ENCODE assay signal across 7 cellular contexts in genomic region chr7:106247827-106248201, GRCh38.
"Had no signal": no experiment of that assay in that cellular context is flagged by ENCODE, and none has a peak within 500 bp of the region (broad histone marks: within the 10 kb centered on the region; RNA-seq: fewer than 3 reads in every experiment).

No MANE protein-coding gene starts in this region.

- H3K4me1 Mint-ChIP-seq: nephron had no signal

- H3K4me3 Mint-ChIP-seq: nephron had no signal

- DNase-seq: activated CD4-positive, alpha-beta T cell treated with anti-CD3 and anti-CD28 coated beads, Interleukin-2, amount 50 U/mL, for 4 hours; dermis blood vessel endothelial cell; glutamatergic neuron; SIG-M5; stimulated activated CD4-positive, alpha-beta T cell treated with anti-CD3 and anti-CD28 coated beads, Interleukin-4, amount 100 ng/mL, for 1 hour had no signal

- H3K27ac Mint-ChIP-seq: activated T-helper 2 cell treated with anti-CD3 and anti-CD28 coated beads, Interferon-gamma antibody, Interleukin-2, Interleukin-4, amounts not matched to agents 10 μg/mL and 5 μg/mL and 100 μg/mL, durations not matched to agents 14 hours and 24 hours and 36 hours; nephron had no signal
